17 cellular contexts compared by ENCODE assay signal in the genomic region with DNA sequence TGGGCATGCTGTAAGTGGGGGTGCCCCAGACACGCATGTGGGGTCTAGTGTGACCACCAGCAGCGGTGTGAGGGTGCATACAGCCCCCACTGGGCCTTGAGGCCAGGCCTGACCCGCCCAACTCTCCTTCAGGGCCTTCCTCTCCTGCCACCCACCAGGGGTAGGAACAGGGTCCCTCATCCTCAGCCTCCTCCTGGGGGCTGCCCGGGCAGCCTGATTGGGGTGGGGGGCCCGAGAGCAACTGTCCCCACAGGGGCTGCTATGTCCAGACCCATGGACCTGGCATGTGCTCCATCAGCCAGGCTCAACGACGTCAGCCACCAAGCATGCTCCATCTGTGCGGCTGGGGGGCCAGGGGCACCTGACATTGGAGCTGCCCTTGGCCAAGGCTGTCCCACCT. TPM values are rescaled to one million over a fixed set of nuclear protein-coding genes. Genes with fewer than 3 reads are reported as not detected.
A peak's percentile ranks its signal among the peaks of the same experiment; 100 is the strongest.
DNase-seq lines count a peak whose midpoint lies in the region; ATAC-seq, FAIRE-seq and TF ChIP-seq lines count a peak whose summit lies in the region.
"Had no signal": no experiment of that assay in that cellular context is flagged by ENCODE, and none has a peak within 500 bp of the region (broad histone marks: within the 10 kb centered on the region; RNA-seq: fewer than 3 reads in every experiment).

No MANE protein-coding gene starts in this region.

- H3K27me3 Mint-ChIP-seq in GM23338 (ENCODE audit: insufficient read depth, low read depth, poor library complexity), result peaks cover 10% of the 10 kb centered on the region
- no peaks in the 10 kb centered on the region for H3K27me3 Mint-ChIP-seq in neural crest cell (ENCODE audit: low read depth)

- CTCF ChIA-PET in IMR-90 (lab: Yijun Ruan, JAX) (no interaction called here), H1 (lab: Charles Lee; ENCODE audit: partially characterized antibody) (interaction anchor here (1.4 to 6.5 kb wide), 5 partner anchors 14 to 86 kb away, joined by 3 to 93 read pairs (median 19); a partner anchor contains a TSS)

- TF ChIP-seq POLR2A in IMR-90 (IDR thresholded peaks at IDR 0.05; ENCODE audit: low read depth, low read length) (no peak), H1 (IDR thresholded peaks at IDR 0.05; ENCODE audit: control extremely low read depth in 1 of 2, low read depth in 2 of 2, low read length in 2 of 2) (no peak)

- no peaks in the 10 kb centered on the region for H3K23me2 ChIP-seq in H1 (ENCODE audit: low read depth, low read length)

- peak overlapping the region; percentile 28 for H2AK9ac ChIP-seq in IMR-90 (replicated peaks; ENCODE audit: low read depth, low read length, poor library complexity)

- H3K4me1 ChIP-seq in GM23338 (ENCODE audit: insufficient read depth) (peaks cover 4% of the 10 kb centered on the region; the same call in 1 of the 2 replicates), IMR-90 (ENCODE audit: control insufficient read depth, insufficient read depth, low read length) (peaks cover 5% of the 10 kb centered on the region), H1 (replicated peaks in 1 of 4; ENCODE audit: control insufficient read depth in 3 of 4, insufficient read depth in 4 of 4, low read length in 3 of 4) (peaks cover 0 to 37% (median 22%) of the 10 kb centered on the region in 4 experiments; a peak in 6 of 7 replicates)

- no peak for FAIRE-seq in H1 (lab: Jason Lieb, UNC)
- FAIRE-seq: kidney had no signal

- no peaks in the 10 kb centered on the region for H3K9me2 ChIP-seq in GM23338 (ENCODE audit: insufficient read depth)

- TF ChIP-seq CTCF in GM23338 (conservative IDR thresholded peaks at IDR 0.05; ENCODE audit: low read depth in 2 of 2) (no peak), IMR-90 (conservative IDR thresholded peaks at IDR 0.05; ENCODE audit: low read depth, low read length) (no peak), H1 (IDR thresholded peaks at IDR 0.05; ENCODE audit: control extremely low read depth in 1 of 3, insufficient read depth in 1 of 3, low read depth in 1 of 3, low read length in 3 of 3) (no peak), neural crest cell (conservative IDR thresholded peaks at IDR 0.05) (no peak)

- intact Hi-C loops in IMR-90 (cut with micrococcal nuclease), result no loop called here

- POLR2A ChIA-PET in IMR-90 (lab: Charles Lee; ENCODE audit: unreplicated experiment) (no interaction called here), H1 (lab: Charles Lee; ENCODE audit: partially characterized antibody) (no interaction called here)

- H3K27ac ChIP-seq in GM23338 (ENCODE audit: low read depth) (no peak overlapping the region), IMR-90 (ENCODE audit: insufficient read depth, low read length) (no peak overlapping the region), H1 (ENCODE audit: low read depth, low read length) (peak overlapping the region; percentile 17; the same call in 1 of the 2 replicates)

- H4K5ac ChIP-seq in IMR-90 (ENCODE audit: low read depth, low read length) (no peak overlapping the region), H1 (ENCODE audit: insufficient read length, low read depth, low read length) (peak overlapping the region; percentile 47)

- TF ChIP-seq EP300 in H1 (IDR thresholded peaks at IDR 0.05; ENCODE audit: borderline replicate concordance in 1 of 2, low read depth in 2 of 2, low read length in 2 of 2), result no peak

- no peak overlapping the region for H3K4me3 Mint-ChIP-seq in GM23338
- H3K4me3 Mint-ChIP-seq in neural crest cell, result no peak overlapping the region
- H3K4me3 Mint-ChIP-seq: memory B cell, nephron progenitor cell had no signal

- H3K79me1 ChIP-seq in IMR-90 (ENCODE audit: low read depth in 1 of 2, low read length in 2 of 2) (no peaks in the 10 kb centered on the region), H1 (ENCODE audit: low read depth, low read length) (peaks cover 8% of the 10 kb centered on the region)

- in situ Hi-C loops in IMR-90 (cut with MboI; ENCODE audit: low sequenced_read_pairs), result no loop called here

- H3K36me3 Mint-ChIP-seq in GM23338 (ENCODE audit: low read depth) (no peaks in the 10 kb centered on the region; the same call in 2 of the 3 replicates), neural crest cell (ENCODE audit: low read depth) (no peaks in the 10 kb centered on the region)
- H3K36me3 Mint-ChIP-seq: memory B cell had no signal

- WGBS in IMR-90 (ENCODE audit: extremely low coverage in 2 of 2, insufficient read length in 1 of 2), 2 experiments, result no CpG with 5 or more reads among the region's 8 CpGs
- 87% methylated on average over 8 of the region's 8 CpGs; no CpG with 5 or more reads in 1 of the 2 experiments for WGBS in H1 (ENCODE audit: extremely low coverage in 1 of 2, insufficient coverage in 1 of 2, insufficient read length in 1 of 2, insufficient replicate concordance in 2 of 2, low coverage in 1 of 2, low lambda C conversion rate in 2 of 2, missing lambda C conversion rate in 1 of 2), 2 experiments

- TF ChIP-seq RAD21 in IMR-90 (IDR thresholded peaks at IDR 0.05; ENCODE audit: low read length), result no peak
- TF ChIP-seq RAD21 in H1 (IDR thresholded peaks at IDR 0.05 in 1 of 2, conservative IDR thresholded peaks at IDR 0.05 in 1 of 2; ENCODE audit: low read depth in 2 of 2, low read length in 2 of 2), result no peak

- no peak overlapping the region for H3K56ac ChIP-seq in IMR-90 (ENCODE audit: extremely low read depth, insufficient read depth, low read length)
- H3K56ac ChIP-seq in H1 (replicated peaks; ENCODE audit: insufficient read length, low read depth, low read length), result no peak overlapping the region

- H3K23ac ChIP-seq in IMR-90 (ENCODE audit: low read depth, low read length) (no peak overlapping the region), H1 (ENCODE audit: insufficient read length) (no peak overlapping the region)

- no TSS peak for BruUV-seq in IMR-90 (replicated peaks; lab: Mats Ljungman, UMichigan)

- peak overlapping the region; percentile 27; the same call in 1 of the 2 replicates for H2BK12ac ChIP-seq in H1 (ENCODE audit: low read depth, low read length)

- H2AFZ ChIP-seq in GM23338 (no peak overlapping the region), IMR-90 (replicated peaks; ENCODE audit: low read length, poor library complexity) (no peak overlapping the region), H1 (ENCODE audit: low read length) (no peak overlapping the region)

- H3K27ac Mint-ChIP-seq in GM23338 (peak overlapping the region; percentile 89), neural crest cell (ENCODE audit: unreplicated experiment) (peak overlapping the region; percentile 93)
- H3K27ac Mint-ChIP-seq: memory B cell, nephron progenitor cell had no signal

- no peaks in the 10 kb centered on the region for H4K20me1 ChIP-seq in GM23338 (replicated peaks; ENCODE audit: insufficient read depth)
- no peaks in the 10 kb centered on the region for H4K20me1 ChIP-seq in IMR-90 (ENCODE audit: insufficient read depth, low read length)
- peaks cover 1 to 8% of the 10 kb centered on the region in 2 experiments for H4K20me1 ChIP-seq in H1 (replicated peaks in 1 of 2; ENCODE audit: control insufficient read depth in 1 of 2, insufficient read depth in 2 of 2, low read length in 2 of 2)

- DNase-seq in GM23338 (ENCODE audit: low spot score), result no peak
- DNase-seq in IMR-90, result no peak
- DNase-seq in H1 (ENCODE audit: low read depth in 1 of 2, low spot score in 2 of 2), result no peak
- no peak for DNase-seq in neural crest cell (ENCODE audit: low read depth, low spot score)
- DNase-seq in activated naive CD4-positive, alpha-beta T cell treated with anti-CD3 and anti-CD28 coated beads, Interleukin-2, amount 50 U/mL, for 16 hours, result no peak
- DNase-seq: activated CD4-positive, alpha-beta T cell treated with anti-CD3 and anti-CD28 coated beads for 48 hours; DMS79 treated with DMSO at 0.1 percent for 48 hours; kidney; NCI-H146; NCI-H526; stimulated activated CD4-positive, alpha-beta T cell treated with anti-CD3 and anti-CD28 coated beads, Interleukin-2, amount 100 ng/mL, for 24 hours; stimulated activated naive CD4-positive, alpha-beta T cell treated with Interleukin-2 at 50 U/mL for 16 hours had no signal

- dilution Hi-C loops in IMR-90 (cut with HindIII; ENCODE audit: low sequenced_read_pairs, unreplicated experiment), result no loop called here

- H3K79me2 ChIP-seq in GM23338 (replicated peaks; ENCODE audit: insufficient read depth) (0 out of 2 replicates have a peak, but pooled peaks cover 4% of the 10 kb centered on the region), H1 (ENCODE audit: control insufficient read depth in 1 of 2, insufficient read depth in 2 of 2, low read length in 2 of 2) (no peaks in the 10 kb centered on the region)

- H3K4me1 Mint-ChIP-seq in GM23338, result peaks cover 28% of the 10 kb centered on the region
- H3K4me1 Mint-ChIP-seq in neural crest cell, result peaks cover 41% of the 10 kb centered on the region

- H3K4me2 ChIP-seq in GM23338, result no peak overlapping the region
- no peak overlapping the region for H3K4me2 ChIP-seq in IMR-90 (ENCODE audit: low read depth, low read length)
- no peak overlapping the region; a peak in 1 of 4 replicates for H3K4me2 ChIP-seq in H1 (ENCODE audit: insufficient read depth in 1 of 2, low read depth in 2 of 2, low read length in 2 of 2)

- no peak overlapping the region for H4K91ac ChIP-seq in IMR-90 (ENCODE audit: insufficient read depth, low read depth, low read length)
- H4K91ac ChIP-seq in H1 (replicated peaks; ENCODE audit: insufficient read length, low read length), result peak overlapping the region; percentile 49

- H3K9me3 ChIP-seq in IMR-90 (ENCODE audit: control insufficient read depth, insufficient read depth, low read length) (no peaks in the 10 kb centered on the region), H1 (ENCODE audit: insufficient read depth in 2 of 2, low read depth in 1 of 2, low read length in 1 of 2) (no peaks in the 10 kb centered on the region)
- H3K9me3 ChIP-seq: tibial nerve had no signal

- no peaks in the 10 kb centered on the region for H3K27me3 ChIP-seq in GM23338 (ENCODE audit: insufficient read depth)
- peaks cover 3% of the 10 kb centered on the region; the same call in 1 of the 2 replicates for H3K27me3 ChIP-seq in IMR-90 (ENCODE audit: control insufficient read depth, insufficient read depth, low read length)
- no peaks in the 10 kb centered on the region for H3K27me3 ChIP-seq in H1 (replicated peaks in 1 of 4; ENCODE audit: control insufficient read depth in 3 of 4, extremely low read depth in 1 of 4, insufficient read depth in 3 of 4, low read length in 3 of 4)
- H3K27me3 ChIP-seq: tibial nerve had no signal

- no peak overlapping the region for H4K8ac ChIP-seq in IMR-90 (ENCODE audit: low read depth in 2 of 2, low read length in 2 of 2)
- H4K8ac ChIP-seq in H1 (ENCODE audit: extremely low read depth, insufficient read depth, low read length), result peak overlapping the region; percentile 86; the same call in 1 of the 2 replicates

- H3K36me3 ChIP-seq in GM23338 (ENCODE audit: insufficient read depth) (no peaks in the 10 kb centered on the region), IMR-90 (ENCODE audit: control insufficient read depth, insufficient read depth, low read length) (no peaks in the 10 kb centered on the region), H1 (ENCODE audit: control insufficient read depth in 2 of 4, insufficient read depth in 4 of 4, low read length in 3 of 4) (peaks cover 0 to 14% (median 0%) of the 10 kb centered on the region in 4 experiments; a peak in 2 of 8 replicates)
- H3K36me3 ChIP-seq: tibial nerve had no signal

- H3K9ac ChIP-seq in IMR-90 (ENCODE audit: low read depth, low read length), result no peak overlapping the region
- peak overlapping the region in 1 of 4 experiments; percentile 27; a peak in 1 of 7 replicates for H3K9ac ChIP-seq in H1 (replicated peaks in 1 of 4; ENCODE audit: extremely low read depth in 1 of 4, low read depth in 3 of 4, low read length in 3 of 4)

- H2AK5ac ChIP-seq in IMR-90 (ENCODE audit: low read depth, low read length), result no peak overlapping the region
- no peak overlapping the region for H2AK5ac ChIP-seq in H1 (ENCODE audit: low read depth, low read length)

- no peak overlapping the region for H2BK5ac ChIP-seq in IMR-90 (ENCODE audit: low read depth, low read length, poor library complexity, severe bottlenecking)
- H2BK5ac ChIP-seq in H1 (ENCODE audit: low read depth, low read length), result peak overlapping the region; percentile 84

- H3K14ac ChIP-seq in IMR-90 (replicated peaks; ENCODE audit: low read depth, low read length) (no peak overlapping the region), H1 (ENCODE audit: insufficient read length) (no peak overlapping the region)

- no peak overlapping the region for H2BK120ac ChIP-seq in IMR-90 (ENCODE audit: low read depth, low read length)
- peak overlapping the region; percentile 28 for H2BK120ac ChIP-seq in H1 (replicated peaks; ENCODE audit: low read depth, low read length)

- no peaks in the 10 kb centered on the region for H3K9me1 ChIP-seq in IMR-90 (ENCODE audit: insufficient read depth, low read length)

- H3K9me3 Mint-ChIP-seq in GM23338, result no peaks in the 10 kb centered on the region; the same call in 2 of the 3 replicates
- H3K9me3 Mint-ChIP-seq in neural crest cell, result no peaks in the 10 kb centered on the region
- H3K9me3 Mint-ChIP-seq: memory B cell, nephron progenitor cell had no signal

- H3K18ac ChIP-seq in IMR-90 (ENCODE audit: low read depth, low read length), result no peak overlapping the region
- peak overlapping the region; percentile 75; the same call in 1 of the 2 replicates for H3K18ac ChIP-seq in H1 (ENCODE audit: extremely low read depth, low read length)

- no peak overlapping the region for H2BK20ac ChIP-seq in IMR-90 (ENCODE audit: low read depth, low read length)
- H2BK20ac ChIP-seq in H1 (ENCODE audit: low read length), result no peak overlapping the region; the same call in 1 of the 2 replicates

- no peak for ATAC-seq in GM23338
- ATAC-seq in IMR-90 (ENCODE audit: low read depth), result no peak
- no peak for ATAC-seq in GM19023 (IDR thresholded peaks at IDR 0.05; ENCODE audit: unreplicated experiment)
- no peak for ATAC-seq in HG02885 (IDR thresholded peaks at IDR 0.05; ENCODE audit: poor library complexity, unreplicated experiment)

- H3K4ac ChIP-seq in IMR-90 (ENCODE audit: low read depth, low read length) (no peak overlapping the region), H1 (replicated peaks; ENCODE audit: insufficient read length, low read depth, low read length) (peak overlapping the region; percentile 94)

- H3F3A ChIP-seq in GM23338 (replicated peaks; ENCODE audit: low read depth), result 0 out of 2 replicates have a peak, but pooled peaks cover 4% of the 10 kb centered on the region

- no peak overlapping the region for H3K4me3 ChIP-seq in GM23338
- H3K4me3 ChIP-seq in IMR-90 (ENCODE audit: insufficient read depth, low read depth, low read length), result no peak overlapping the region
- no peak overlapping the region for H3K4me3 ChIP-seq in H1 (ENCODE audit: extremely low read depth in 1 of 4, insufficient read depth in 2 of 4, low read depth in 3 of 4, low read length in 4 of 4)
- H3K4me3 ChIP-seq: tibial nerve had no signal

- H2BK15ac ChIP-seq in IMR-90 (ENCODE audit: low read depth, low read length) (no peak overlapping the region), H1 (ENCODE audit: low read length) (peak overlapping the region; percentile 46; the same call in 1 of the 2 replicates)

RNA-seq across cellular contexts. Expression of a gene that starts 27.2 kb away (rescaled TPM):
- total RNA-seq in GM23338 (2014; rRNA removed; shearing (Covaris generic)), result 33.4 and 38.4 TPM in 2 replicates
- polyA plus RNA-seq in GM23338 (2016; fragmentation: Nextera tagmentation; extraction: Ambion mirVana), result 10.6 and 12.9 TPM in 2 replicates
- total RNA-seq in IMR-90 (2012; rRNA removed), result 0.18 and 0.28 TPM in 2 replicates
- polyA plus RNA-seq in IMR-90 (2012; rRNA removed), result 0.94 and 1.2 TPM in 2 replicates
- polyA plus RNA-seq in IMR-90 (2012; cell fraction: cytosol; rRNA removed), result 0.74 and 1.8 TPM in 2 replicates
- 0.83 and 1.5 TPM in 2 replicates for polyA plus RNA-seq in IMR-90 (2012; cell fraction: nucleus; rRNA removed; ENCODE audit: low replicate concordance)
- total RNA-seq in H1 (2021; fragmentation: NEBNext Ultra II Directional; extraction: Animal tissue kit (Norgen Biotek cat#: 25700)), result 21.8 and 22.5 TPM in 2 replicates
- polyA plus RNA-seq in H1 (2011; rRNA removed), result 41.3 and 51.5 TPM in 2 replicates
- polyA plus RNA-seq in H1 (2011; cell fraction: cytosol; rRNA removed), result 24.6 TPM
- 24.0 TPM for polyA plus RNA-seq in H1 (2011; cell fraction: nucleus; rRNA removed)
- 11.0 to 25.6 TPM (median 23.1 TPM) in 4 replicates for polyA plus RNA-seq in H1 (2012, experiment 1 of 2)
- 19.1 TPM for polyA plus RNA-seq in H1 (2012, experiment 2 of 2)
- 30.2 TPM for polyA plus RNA-seq in H1 (2013, experiment 1 of 2)
- polyA plus RNA-seq in H1 (2013, experiment 2 of 2), result 29.2 TPM
- 10.5 and 13.6 TPM in 2 replicates for polyA minus RNA-seq in H1 (2011; rRNA and poly(A)+ RNA removed)
- 23.1 TPM for polyA minus RNA-seq in H1 (2011; cell fraction: cytosol; rRNA and poly(A)+ RNA removed)
- 9.8 TPM for polyA minus RNA-seq in H1 (2011; cell fraction: nucleus; rRNA and poly(A)+ RNA removed)
- 17.9 and 19.0 TPM in 2 replicates for total RNA-seq in neural crest cell

Comparison
In these comparisons a context has a peak if more than half of its experiments do, and no peak if none do; other contexts are left out.
1. RNA of a gene that starts 27.2 kb away (total RNA-seq): 33.4 to 38.4 TPM in GM23338, 21.8 to 22.5 TPM in H1 and 17.9 to 19.0 TPM in neural crest cell; 0.18 to 0.28 TPM in IMR-90; every median in the first group is over 10 times any median in the second.